ENCODE assay signal across 8 cellular contexts in the genomic region with DNA sequence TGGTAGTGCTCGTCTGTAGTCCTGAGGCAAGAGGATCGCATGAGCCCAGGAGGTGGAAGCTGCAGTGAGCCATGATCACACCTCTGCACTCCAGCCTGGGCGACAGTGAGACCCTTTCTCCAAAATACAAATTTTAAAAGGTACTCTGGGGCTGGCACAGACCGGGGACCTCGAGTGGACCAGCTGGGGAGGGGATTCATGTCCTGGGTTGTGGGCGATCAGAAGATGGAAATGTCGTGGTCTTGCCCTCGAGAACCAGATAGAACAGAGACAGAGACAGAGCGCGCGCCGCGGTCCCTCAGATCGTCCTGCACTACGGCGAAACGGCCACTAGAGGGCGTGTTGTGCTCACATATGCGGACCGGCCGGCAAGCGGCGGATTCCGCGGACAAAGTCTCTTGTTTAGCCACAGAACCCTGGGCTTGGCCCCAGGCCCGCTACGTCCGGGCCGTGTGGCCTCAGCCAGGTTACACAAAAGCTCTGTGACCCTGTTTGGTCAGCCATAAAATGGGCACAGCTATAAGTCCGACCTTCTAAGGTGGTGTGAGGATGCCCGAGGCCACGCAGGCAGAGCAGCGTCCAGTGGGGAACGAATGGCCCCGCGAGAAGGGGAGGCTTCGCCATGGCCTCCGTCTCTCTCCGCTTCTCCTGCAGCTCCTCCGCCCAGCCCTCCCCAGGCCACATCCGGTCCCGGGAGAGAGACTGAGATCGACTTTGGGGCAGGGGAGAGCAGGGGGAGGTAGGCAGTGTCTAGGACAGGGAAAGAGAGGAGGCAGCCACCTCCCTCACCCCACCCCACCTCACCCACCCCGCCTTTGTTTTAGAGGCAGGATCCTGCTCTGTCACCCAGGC. TPM values are rescaled to one million over a fixed set of nuclear protein-coding genes. Genes with fewer than 3 reads are reported as not detected.
DNase-seq lines count a peak whose midpoint lies in the region; ATAC-seq and TF ChIP-seq lines count a peak whose summit lies in the region.

No MANE protein-coding gene starts in this region.

- H2AK9ac ChIP-seq in IMR-90 (replicated peaks; ENCODE audit: low read depth, low read length, poor library complexity): peak overlapping the region; percentile 89

- peak overlapping the region; percentile 73 for H3K9ac ChIP-seq in IMR-90 (ENCODE audit: low read depth, low read length)

- TF ChIP-seq POLR2A in IMR-90 (IDR thresholded peaks at IDR 0.05; ENCODE audit: low read depth, low read length) (0 out of 2 replicates have a peak, but pooled peaks have one; percentile 26), esophagus muscularis mucosa (IDR thresholded peaks at IDR 0.05; ENCODE audit: low read depth) (no peak)

- no peaks in the 10 kb centered on the region for H3K9me3 ChIP-seq in IMR-90 (ENCODE audit: control insufficient read depth, insufficient read depth, low read length)
- H3K9me3 ChIP-seq in esophagus muscularis mucosa: no peaks in the 10 kb centered on the region
- H3K9me3 ChIP-seq in muscle layer of duodenum (ENCODE audit: control insufficient read depth in 1 of 2, low read length in 2 of 2): no peaks in the 10 kb centered on the region

- intact Hi-C loops in IMR-90 (cut with micrococcal nuclease): loop anchor here (1.0 to 5.0 kb wide), 2 partner anchors 40 to 340 kb away; no protein-coding TSS in a partner anchor
- intact Hi-C loops in esophagus muscularis mucosa (cut with DNase I): loop anchor here (2.0 kb wide), 1 partner anchor 39 kb away; no protein-coding TSS in a partner anchor

- peak overlapping the region; percentile 50 for H3K4me3 ChIP-seq in IMR-90 (ENCODE audit: insufficient read depth, low read depth, low read length)
- H3K4me3 ChIP-seq in esophagus muscularis mucosa: peak overlapping the region; percentile 48 to 61 (median 49)
- peak overlapping the region; percentile 49 to 64 for H3K4me3 ChIP-seq in muscle layer of duodenum (ENCODE audit: low read depth in 1 of 2, low read length in 2 of 2)

- peaks cover 26% of the 10 kb centered on the region; the same call in 1 of the 2 replicates for H3K27me3 ChIP-seq in IMR-90 (ENCODE audit: control insufficient read depth, insufficient read depth, low read length)
- H3K27me3 ChIP-seq in esophagus muscularis mucosa: peaks cover 0 to 92% (median 0%) of the 10 kb centered on the region in 4 donors
- H3K27me3 ChIP-seq in muscle layer of duodenum (ENCODE audit: low read depth, low read length): peaks cover 3% of the 10 kb centered on the region

- WGBS in IMR-90 (ENCODE audit: extremely low coverage in 2 of 2, insufficient read length in 1 of 2), 2 experiments: 1% methylated on average over 17 of the region's 44 CpGs; no CpG with 5 or more reads in 1 of the 2 experiments
- WGBS in esophagus muscularis mucosa: 17% methylated on average over 6 of the region's 44 CpGs

- peak; percentile 50 for DNase-seq in DMS79 (lab: John Stamatoyannopoulos, UW)
- DNase-seq in IMR-90: peak; percentile 63
- peak; percentile 45 for DNase-seq in OCI-M2 (lab: John Stamatoyannopoulos, UW; ENCODE audit: unreplicated experiment)
- peak; percentile 92 for DNase-seq in activated T-cell treated with anti-CD3 and anti-CD28 coated beads, Interleukin-2, amount 50 U/mL, for 24 hours
- DNase-seq in esophagus muscularis mucosa (ENCODE audit: extremely low spot score): peak; percentile 96
- DNase-seq in stimulated activated CD8-positive, alpha-beta memory T cell treated with anti-CD3 and anti-CD28 coated beads, Interleukin-4, amount 100 ng/mL, for 48 hours: peak; percentile 93

- H4K20me1 ChIP-seq in IMR-90 (ENCODE audit: insufficient read depth, low read length): no peaks in the 10 kb centered on the region

- peak overlapping the region; percentile 93 for H2AFZ ChIP-seq in IMR-90 (replicated peaks; ENCODE audit: low read length, poor library complexity)

- no peak overlapping the region; the same call in 1 of the 2 replicates for H4K5ac ChIP-seq in IMR-90 (ENCODE audit: low read depth, low read length)

- CTCF ChIA-PET in IMR-90 (lab: Yijun Ruan, JAX): interaction anchor here (0.6 to 1.5 kb wide), 5 partner anchors 14 to 278 kb away, joined by 3 to 7 read pairs (median 3); no protein-coding TSS in a partner anchor

- H3K9me1 ChIP-seq in IMR-90 (ENCODE audit: insufficient read depth, low read length): no peaks in the 10 kb centered on the region

- H3K36me3 Mint-ChIP-seq in activated T-cell treated with anti-CD3 and anti-CD28 coated beads, Interleukin-2, amount 50 U/mL, for 24 hours (ENCODE audit: low read depth): no peaks in the 10 kb centered on the region

- H3K4ac ChIP-seq in IMR-90 (ENCODE audit: low read depth, low read length): peak overlapping the region; percentile 61

- no peaks in the 10 kb centered on the region for H3K9me3 Mint-ChIP-seq in activated T-cell treated with anti-CD3 and anti-CD28 coated beads, Interleukin-2, amount 50 U/mL, for 24 hours

- no peak for TF ChIP-seq EP300 in esophagus muscularis mucosa (IDR thresholded peaks at IDR 0.05)

- H3K23ac ChIP-seq in IMR-90 (ENCODE audit: low read depth, low read length): peak overlapping the region; percentile 10; the same call in 1 of the 2 replicates

- dilution Hi-C loops in IMR-90 (cut with HindIII; ENCODE audit: low sequenced_read_pairs, unreplicated experiment): no loop called here

- peak; percentile 94 for TF ChIP-seq RAD21 in IMR-90 (IDR thresholded peaks at IDR 0.05; ENCODE audit: low read length)

- POLR2A ChIA-PET in IMR-90 (lab: Charles Lee; ENCODE audit: unreplicated experiment): no interaction called here

- H3K14ac ChIP-seq in IMR-90 (replicated peaks; ENCODE audit: low read depth, low read length): peak overlapping the region; percentile 23; the same call in 1 of the 2 replicates

- H2BK5ac ChIP-seq in IMR-90 (ENCODE audit: low read depth, low read length, poor library complexity, severe bottlenecking): no peak overlapping the region

- H3K27ac Mint-ChIP-seq in activated T-cell treated with anti-CD3 and anti-CD28 coated beads, Interleukin-2, amount 50 U/mL, for 24 hours: peak overlapping the region; percentile 13

- peaks cover 11% of the 10 kb centered on the region for H3K27me3 Mint-ChIP-seq in activated T-cell treated with anti-CD3 and anti-CD28 coated beads, Interleukin-2, amount 50 U/mL, for 24 hours

- H3K4me3 Mint-ChIP-seq in activated T-cell treated with anti-CD3 and anti-CD28 coated beads, Interleukin-2, amount 50 U/mL, for 24 hours: peak overlapping the region; percentile 63

- peak overlapping the region; percentile 25; the same call in 1 of the 2 replicates for H3K18ac ChIP-seq in IMR-90 (ENCODE audit: low read depth, low read length)

- no peak overlapping the region; the same call in 2 of the 3 replicates for H2BK15ac ChIP-seq in IMR-90 (ENCODE audit: low read depth, low read length)

- H3K36me3 ChIP-seq in IMR-90 (ENCODE audit: control insufficient read depth, insufficient read depth, low read length) (no peaks in the 10 kb centered on the region), esophagus muscularis mucosa (no peaks in the 10 kb centered on the region), muscle layer of duodenum (ENCODE audit: control insufficient read depth in 1 of 2, insufficient read depth in 2 of 2, low read length in 2 of 2) (no peaks in the 10 kb centered on the region)

- peak overlapping the region; percentile 26 for H4K91ac ChIP-seq in IMR-90 (ENCODE audit: insufficient read depth, low read depth, low read length)

- peak overlapping the region; percentile 98 for H3K4me2 ChIP-seq in IMR-90 (ENCODE audit: low read depth, low read length)

- peaks cover 34% of the 10 kb centered on the region for H3K4me1 Mint-ChIP-seq in activated T-cell treated with anti-CD3 and anti-CD28 coated beads, Interleukin-2, amount 50 U/mL, for 24 hours (ENCODE audit: low read depth)

- H3K79me1 ChIP-seq in IMR-90 (ENCODE audit: low read depth in 1 of 2, low read length in 2 of 2): no peaks in the 10 kb centered on the region

- H2AK5ac ChIP-seq in IMR-90 (ENCODE audit: low read depth, low read length): no peak overlapping the region

- TF ChIP-seq CTCF in IMR-90 (conservative IDR thresholded peaks at IDR 0.05; ENCODE audit: low read depth, low read length): peak; percentile 94
- TF ChIP-seq CTCF in esophagus muscularis mucosa (IDR thresholded peaks at IDR 0.05): peak; percentile 92 to 97 (median 95)

- no peak overlapping the region for H3K56ac ChIP-seq in IMR-90 (ENCODE audit: extremely low read depth, insufficient read depth, low read length)

- H3K27ac ChIP-seq in IMR-90 (ENCODE audit: insufficient read depth, low read length): no peak overlapping the region; the same call in 1 of the 2 replicates
- no peak overlapping the region for H3K27ac ChIP-seq in esophagus muscularis mucosa (replicated peaks in 1 of 4)
- no peak overlapping the region for H3K27ac ChIP-seq in muscle layer of duodenum (ENCODE audit: low read length)

- 0 out of 2 replicates have a peak overlapping the region, but pooled peaks have one; percentile 41 for H2BK20ac ChIP-seq in IMR-90 (ENCODE audit: low read depth, low read length)

- no peaks in the 10 kb centered on the region for H3K4me1 ChIP-seq in IMR-90 (ENCODE audit: control insufficient read depth, insufficient read depth, low read length)
- peaks cover 8 to 12% (median 10%) of the 10 kb centered on the region in 4 donors for H3K4me1 ChIP-seq in esophagus muscularis mucosa
- peaks cover 0 to 4% of the 10 kb centered on the region in 2 donors for H3K4me1 ChIP-seq in muscle layer of duodenum (ENCODE audit: control insufficient read depth in 1 of 2, insufficient read depth in 2 of 2, low read length in 2 of 2)

- in situ Hi-C loops in IMR-90 (cut with MboI; ENCODE audit: low sequenced_read_pairs): loop anchor here (5.0 to 10.0 kb wide), 3 partner anchors 35 to 337 kb away; partner anchors contain the start of gene SULT1A1

- H4K8ac ChIP-seq in IMR-90 (ENCODE audit: low read depth in 2 of 2, low read length in 2 of 2): peak overlapping the region in 1 of 2 experiments; percentile 81; a peak in 2 of 4 replicates

- H2BK120ac ChIP-seq in IMR-90 (ENCODE audit: low read depth, low read length): peak overlapping the region; percentile 21; the same call in 1 of the 2 replicates

- no TSS peak for BruUV-seq in IMR-90 (replicated peaks; lab: Mats Ljungman, UMichigan)

- ATAC-seq in IMR-90 (ENCODE audit: low read depth) (peak; percentile 97), GM19035 (IDR thresholded peaks at IDR 0.05; ENCODE audit: unreplicated experiment) (no peak)

TF ChIP-seq in IMR-90, 13 proteins besides CTCF, POLR2A, EP300 and RAD21:
- TF ChIP-seq CEBPB (IDR thresholded peaks at IDR 0.05; ENCODE audit: low read depth, low read length) (no peak), SMC3 (IDR thresholded peaks at IDR 0.05; ENCODE audit: low read depth, low read length) (peak; percentile 82)
TF ChIP-seq in IMR-90: peak in this region for 1.

RNA-seq across cellular contexts. Expression of gene SBK1, which starts 14.6 kb away (rescaled TPM):
- total RNA-seq in IMR-90 (2012; rRNA removed) (under 0.01 TPM in 1 of 2 replicates, not detected in the other), esophagus muscularis mucosa (under 1 TPM; under 0.01 to 0.78 (median 0.17) TPM)
- 0.03 and 0.05 TPM in 2 replicates for polyA plus RNA-seq in IMR-90 (2012; rRNA removed)
- 0.07 TPM in 1 of 2 replicates, not detected in the other for polyA plus RNA-seq in IMR-90 (2012; cell fraction: cytosol; rRNA removed)
- 0.05 and 0.07 TPM in 2 replicates for polyA plus RNA-seq in IMR-90 (2012; cell fraction: nucleus; rRNA removed; ENCODE audit: low replicate concordance)

Comparison
In these comparisons a context has a peak if more than half of its experiments do, and no peak if none do; other contexts are left out.
1. DNase-seq: peak in every context shown above with its lines; median percentile 96 in esophagus muscularis mucosa; 93 in stimulated activated CD8-positive, alpha-beta memory T cell treated with anti-CD3 and anti-CD28 coated beads, Interleukin-4, amount 100 ng/mL, for 48 hours; 92 in activated T-cell treated with anti-CD3 and anti-CD28 coated beads, Interleukin-2, amount 50 U/mL, for 24 hours; 63 in IMR-90; 50 in DMS79; 45 in OCI-M2.